In genomic region chr7:5425507-5426225, GRCh38 we compare ENCODE assay signal across 1 cellular context.
TF ChIP-seq lines count a peak whose summit lies in the region.

No MANE protein-coding gene starts in this region.

TF ChIP-seq in HepG2, 621 proteins besides CTCF, POLR2A, EP300 and RAD21 (continued from another document and continues in another):
- TF ChIP-seq ZNF280D (CRISPR knock-in tag; IDR thresholded peaks at IDR 0.05) = no peak
- TF ChIP-seq SP5 (CRISPR knock-in tag; IDR thresholded peaks at IDR 0.05; ENCODE audit: borderline replicate concordance, low read depth) = peak; percentile 44; the same call in 1 of the 2 replicates
- TF ChIP-seq NFE2L1 (CRISPR knock-in tag; IDR thresholded peaks at IDR 0.05; ENCODE audit: borderline replicate concordance) = no peak
- no peak for TF ChIP-seq PHF5A (CRISPR knock-in tag; IDR thresholded peaks at IDR 0.05; ENCODE audit: low read depth, unreplicated experiment)
- peak; percentile 21; the same call in 1 of the 2 replicates for TF ChIP-seq THAP11 (CRISPR knock-in tag; IDR thresholded peaks at IDR 0.05)
- no peak for TF ChIP-seq CENPX (CRISPR knock-in tag; IDR thresholded peaks at IDR 0.05)
- TF ChIP-seq KDM5B (CRISPR knock-in tag; IDR thresholded peaks at IDR 0.05; ENCODE audit: borderline replicate concordance) = no peak; the same call in 1 of the 2 replicates
- no peak for TF ChIP-seq CCAR2 (optimal IDR thresholded peaks at IDR 0.05; ENCODE audit: low read depth, low read length)
- TF ChIP-seq TEF (CRISPR knock-in tag; IDR thresholded peaks at IDR 0.05) = no peak
- TF ChIP-seq ZNF644 (CRISPR knock-in tag; IDR thresholded peaks at IDR 0.05; ENCODE audit: low read depth) = no peak
- peak; percentile 32; the same call in 1 of the 2 replicates for TF ChIP-seq HNF4G (IDR thresholded peaks at IDR 0.05; ENCODE audit: borderline replicate concordance, low read depth, low read length)
- no peak for TF ChIP-seq HNF4G (CRISPR knock-in tag; IDR thresholded peaks at IDR 0.05; ENCODE audit: borderline replicate concordance, low read depth)
- TF ChIP-seq CAMTA2 (CRISPR knock-in tag; IDR thresholded peaks at IDR 0.05; ENCODE audit: borderline replicate concordance) = no peak
- TF ChIP-seq IRF9 (CRISPR knock-in tag; IDR thresholded peaks at IDR 0.05; ENCODE audit: borderline replicate concordance) = no peak
- TF ChIP-seq U2AF2 (IDR thresholded peaks at IDR 0.05; ENCODE audit: low read depth, low read length) = 0 out of 2 replicates have a peak, but pooled peaks have one; percentile 57
- TF ChIP-seq ZNF780A (CRISPR knock-in tag; IDR thresholded peaks at IDR 0.05) = no peak
- no peak; the same call in 1 of the 2 replicates for TF ChIP-seq ZNF761 (CRISPR knock-in tag; conservative IDR thresholded peaks at IDR 0.05)
- no peak for TF ChIP-seq MLXIP (CRISPR knock-in tag; IDR thresholded peaks at IDR 0.05; ENCODE audit: borderline replicate concordance)
- TF ChIP-seq ZNF773 (CRISPR knock-in tag; IDR thresholded peaks at IDR 0.05; ENCODE audit: borderline replicate concordance) = 0 out of 2 replicates have a peak, but pooled peaks have one; percentile 19
- TF ChIP-seq SATB2 (CRISPR knock-in tag; IDR thresholded peaks at IDR 0.05) = no peak
- TF ChIP-seq PRDM15 (CRISPR knock-in tag; IDR thresholded peaks at IDR 0.05) = 0 out of 2 replicates have a peak, but pooled peaks have one; percentile 7
- 0 out of 2 replicates have a peak, but pooled peaks have one; percentile 32 for TF ChIP-seq ZFP37 (CRISPR knock-in tag; IDR thresholded peaks at IDR 0.05; ENCODE audit: borderline replicate concordance)
- TF ChIP-seq ARID2 (CRISPR knock-in tag; IDR thresholded peaks at IDR 0.05; ENCODE audit: borderline replicate concordance) = no peak
- peak; percentile 59; the same call in 1 of the 2 replicates for TF ChIP-seq ZSCAN21 (CRISPR knock-in tag; IDR thresholded peaks at IDR 0.05; ENCODE audit: borderline replicate concordance)
- TF ChIP-seq ZNF333 (CRISPR knock-in tag; IDR thresholded peaks at IDR 0.05; ENCODE audit: borderline replicate concordance) = 0 out of 2 replicates have a peak, but pooled peaks have one; percentile 19
- no peak for TF ChIP-seq ZNF407 (CRISPR knock-in tag; IDR thresholded peaks at IDR 0.05; ENCODE audit: not compliant biosample characterization)
- TF ChIP-seq SALL2 (CRISPR knock-in tag; IDR thresholded peaks at IDR 0.05) = 0 out of 2 replicates have a peak, but pooled peaks have one; percentile 41
- TF ChIP-seq MTERF4 (CRISPR knock-in tag; IDR thresholded peaks at IDR 0.05) = 0 out of 2 replicates have a peak, but pooled peaks have one; percentile 57
- TF ChIP-seq ZGPAT (CRISPR knock-in tag; IDR thresholded peaks at IDR 0.05) = no peak; the same call in 1 of the 2 replicates
- TF ChIP-seq ZNF567 (CRISPR knock-in tag; IDR thresholded peaks at IDR 0.05; ENCODE audit: borderline replicate concordance) = no peak
- TF ChIP-seq FOXO1 (CRISPR knock-in tag; IDR thresholded peaks at IDR 0.05) = 0 out of 2 replicates have a peak, but pooled peaks have one; percentile 7
